8 cellular contexts compared by ENCODE assay signal in genomic region chr15:40046721-40047412, GRCh38. TPM values are rescaled to one million over a fixed set of nuclear protein-coding genes. Genes with fewer than 3 reads are reported as not detected.
DNase-seq lines count a peak whose midpoint lies in the region; ATAC-seq and TF ChIP-seq lines count a peak whose summit lies in the region.

No MANE protein-coding gene starts in this region.

- intact Hi-C loops in ascending aorta (cut with DNase I), result loop anchor here (5.0 kb wide), 1 partner anchor 170 kb away; no protein-coding TSS in a partner anchor

- DNase-seq in AG04450 (ENCODE audit: low read depth, low spot score), result no peak
- peak; percentile 84 for DNase-seq in HCEC 1CT
- peak in 1 of 2 donors; percentile 54 for DNase-seq in ascending aorta (ENCODE audit: low spot score in 2 of 2)
- peak; percentile 86 for DNase-seq in mesenchymal stem cell
- no peak for DNase-seq in GM13977 (ENCODE audit: low spot score)
- DNase-seq in erythroblast (lab: John Stamatoyannopoulos, UW), result no peak

- peak overlapping the region; percentile 50 for H2BK120ac ChIP-seq in mesenchymal stem cell (ENCODE audit: low read depth, low read length)

- H3K27ac ChIP-seq in AG04450 (ENCODE audit: low read depth, low read length) (peak overlapping the region; percentile 52), ascending aorta (peak overlapping the region; percentile 53 to 60), mesenchymal stem cell (ENCODE audit: low read length, poor library complexity, severe bottlenecking) (peak overlapping the region; percentile 81)

- H2BK12ac ChIP-seq in mesenchymal stem cell (ENCODE audit: low read length in 2 of 2), result peak overlapping the region in 1 of 2 experiments; percentile 93

- CTCF ChIA-PET in AG04450 (lab: Charles Lee), result interaction anchor here (0.5 to 5.6 kb wide), 7 partner anchors 52 to 271 kb away, joined by 3 to 100 read pairs (median 7); partner anchors contain the start of gene BMF

- H2BK5ac ChIP-seq in mesenchymal stem cell (ENCODE audit: low read depth, low read length, poor library complexity, severe bottlenecking), result peak overlapping the region; percentile 4

- H3K27me3 ChIP-seq in AG04450 (ENCODE audit: control insufficient read depth, insufficient read depth, low read length) (no peaks in the 10 kb centered on the region), ascending aorta (no peaks in the 10 kb centered on the region), mesenchymal stem cell (ENCODE audit: control insufficient read depth in 1 of 2, insufficient read depth in 1 of 2, low read length in 2 of 2) (no peaks in the 10 kb centered on the region)

- H3K4me2 ChIP-seq in mesenchymal stem cell (ENCODE audit: low read length, poor library complexity, severe bottlenecking), result no peak overlapping the region

- POLR2A ChIA-PET in AG04450 (lab: Yijun Ruan, JAX), result interaction anchor here (0.6 to 2.1 kb wide), 6 partner anchors 51 to 98 kb away, joined by 3 to 10 read pairs (median 4); partner anchors contain the start of gene BMF

- H3K23ac ChIP-seq in mesenchymal stem cell (ENCODE audit: low read length in 2 of 2), result peak overlapping the region in 1 of 2 experiments; percentile 61

- peak overlapping the region; percentile 1 for H4K8ac ChIP-seq in mesenchymal stem cell (ENCODE audit: low read length)

- no peaks in the 10 kb centered on the region for H3K79me1 ChIP-seq in mesenchymal stem cell (replicated peaks; ENCODE audit: low read length, poor library complexity, severe bottlenecking)

- TF ChIP-seq CTCF in AG04450 (IDR thresholded peaks at IDR 0.05; ENCODE audit: low read depth, low read length) (no peak), ascending aorta (IDR thresholded peaks at IDR 0.05) (no peak), GM13977 (IDR thresholded peaks at IDR 0.05; ENCODE audit: extremely low read depth, insufficient read depth, missing control alignments) (no peak)

- peaks cover 0 to 10% of the 10 kb centered on the region in 2 donors for H3K4me1 ChIP-seq in ascending aorta
- peaks cover 40% of the 10 kb centered on the region for H3K4me1 ChIP-seq in mesenchymal stem cell (ENCODE audit: control insufficient read depth, insufficient read depth, low read depth, low read length)

- H3K18ac ChIP-seq in mesenchymal stem cell (ENCODE audit: low read depth in 1 of 2, low read length in 2 of 2), result peak overlapping the region; percentile 16 to 98

- H2BK15ac ChIP-seq in mesenchymal stem cell (ENCODE audit: low read depth, poor library complexity, severe bottlenecking), result no peak overlapping the region

- H2AFZ ChIP-seq in mesenchymal stem cell (ENCODE audit: low read depth, low read length), result no peak overlapping the region

- TF ChIP-seq POLR2A in erythroblast (IDR thresholded peaks at IDR 0.05; ENCODE audit: low read length), result no peak

- no peaks in the 10 kb centered on the region for H3K36me3 ChIP-seq in ascending aorta
- H3K36me3 ChIP-seq in mesenchymal stem cell (ENCODE audit: control insufficient read depth in 1 of 2, insufficient read depth in 2 of 2, low read depth in 1 of 2, low read length in 2 of 2), result peaks cover 0 to 5% of the 10 kb centered on the region in 2 experiments

- ATAC-seq in GM19351 (IDR thresholded peaks at IDR 0.05; ENCODE audit: unreplicated experiment) (no peak), GM19023 (IDR thresholded peaks at IDR 0.05; ENCODE audit: unreplicated experiment) (no peak)

- peak overlapping the region; percentile 71 for H2AK5ac ChIP-seq in mesenchymal stem cell (ENCODE audit: low read length, severe bottlenecking)

- no peak overlapping the region for H3K9ac ChIP-seq in mesenchymal stem cell (ENCODE audit: low read length)

- H4K91ac ChIP-seq in mesenchymal stem cell (ENCODE audit: low read length), result peak overlapping the region; percentile 76

- in situ Hi-C loops in GM13977 (cut with MboI; ENCODE audit: low pct_unique_long_range_greater_than_20kb, low sequenced_read_pairs, unreplicated experiment), result loop anchor here (5.0 to 25.0 kb wide), 4 partner anchors 55 to 365 kb away; partner anchors contain the start of gene IVD

- H3K9me3 ChIP-seq in AG04450 (ENCODE audit: control insufficient read depth, insufficient read depth, low read length), result no peaks in the 10 kb centered on the region
- no peaks in the 10 kb centered on the region for H3K9me3 ChIP-seq in ascending aorta
- H3K9me3 ChIP-seq in mesenchymal stem cell (ENCODE audit: control insufficient read depth, low read length), result no peaks in the 10 kb centered on the region

- H3K4me3 ChIP-seq in AG04450 (ENCODE audit: low read depth, low read length), result no peak overlapping the region
- H3K4me3 ChIP-seq in ascending aorta, result no peak overlapping the region
- H3K4me3 ChIP-seq in mesenchymal stem cell (ENCODE audit: insufficient read depth in 1 of 2, low read depth in 1 of 2, low read length in 2 of 2), result peak overlapping the region in 1 of 2 experiments; percentile 15

- 61% methylated on average over 5 of the region's 5 CpGs for WGBS in mesenchymal stem cell

- peak overlapping the region in 1 of 2 experiments; percentile 85 for H3K14ac ChIP-seq in mesenchymal stem cell (ENCODE audit: low read length in 2 of 2)

- peak overlapping the region; percentile 7 to 42 for H3K4ac ChIP-seq in mesenchymal stem cell (ENCODE audit: low read depth in 1 of 2, low read length in 2 of 2)

RNA-seq across cellular contexts. Expression of gene SRP14, which starts 7.9 kb away (rescaled TPM):
- 426 and 559 TPM in 2 replicates for polyA plus RNA-seq in AG04450 (2011; rRNA removed)
- 124 and 136 TPM in 2 replicates for polyA minus RNA-seq in AG04450 (2011; rRNA and poly(A)+ RNA removed)
- 365 TPM for total RNA-seq in ascending aorta
- 684 TPM for polyA plus RNA-seq in mesenchymal stem cell (2013, experiment 1 of 2)
- 720 TPM for polyA plus RNA-seq in mesenchymal stem cell (2013, experiment 2 of 2)

Comparison
In these comparisons a context has a peak if more than half of its experiments do, and no peak if none do; other contexts are left out.
1. DNase-seq: peak in HCEC 1CT (single experiment) and mesenchymal stem cell (single experiment); none in AG04450 (single experiment), GM13977 (single experiment) and erythroblast (0 of 2).
2. Peak in every context shown above with its lines, with median percentiles within 50 percentile points of each other: H3K27ac ChIP-seq.